ENCODE assay signal across 23 cellular contexts in genomic region chr4:32684160-32684559, GRCh38.
"Had no signal": no experiment of that assay in that cellular context is flagged by ENCODE, and none has a peak within 500 bp of the region (broad histone marks: within the 10 kb centered on the region; RNA-seq: fewer than 3 reads in every experiment).

No MANE protein-coding gene starts in this region.

- H3K27ac ChIP-seq: epithelial cell of prostate, esophagus muscularis mucosa, gastrocnemius medialis, heart right ventricle, neutrophil, spleen, stomach, thoracic aorta had no signal

- H3K36me3 Mint-ChIP-seq: naive thymus-derived CD4-positive, alpha-beta T cell; stimulated activated naive B cell treated with anti-CD40 and anti-IgM and Interleukin-4, amounts not matched to agents 10 μg/mL and 1 μg/mL and 100 μg/mL, for 72 hours had no signal

- H3K27me3 ChIP-seq: esophagus muscularis mucosa, gastrocnemius medialis, heart right ventricle, neutrophil, spleen, stomach had no signal

- H3K4me1 ChIP-seq: esophagus muscularis mucosa, gastrocnemius medialis, heart right ventricle, spleen, stomach had no signal

- H3K36me3 ChIP-seq: esophagus muscularis mucosa, gastrocnemius medialis, heart right ventricle, neutrophil, spleen, stomach, thoracic aorta had no signal

- H3K4me3 Mint-ChIP-seq: naive thymus-derived CD4-positive, alpha-beta T cell; nephron progenitor cell; stimulated activated naive B cell treated with anti-CD40 and anti-IgM and Interleukin-4, amounts not matched to agents 10 μg/mL and 1 μg/mL and 100 μg/mL, for 72 hours had no signal

- DNase-seq: effector memory CD4-positive, alpha-beta T cell; gastrocnemius medialis; heart right ventricle; hypothalamus; islet precursor cell; mammary epithelial cell; naive thymus-derived CD4-positive, alpha-beta T cell; nephron progenitor cell; posterior cingulate gyrus; spleen; stimulated activated CD4-positive, alpha-beta T cell treated with anti-CD3 and anti-CD28 coated beads, Interleukin-15, amount 100 ng/mL, for 24 hours; stimulated activated CD4-positive, alpha-beta T cell treated with anti-CD3 and anti-CD28 coated beads, Interleukin-1b, Interleukin-23, amount 100 ng/mL, for 48 hours; stimulated activated CD4-positive, alpha-beta T cell treated with anti-CD3 and anti-CD28 coated beads, Interleukin-4, amount 100 ng/mL, for 4 hours; stimulated activated naive B cell treated with anti-CD40 and anti-IgM and Interleukin-4, amounts not matched to agents 10 μg/mL and 1 μg/mL and 100 μg/mL, for 72 hours; stomach; substantia nigra; trophoblast cell had no signal

- ATAC-seq: gastrocnemius medialis; heart right ventricle; left lobe of liver; naive thymus-derived CD4-positive, alpha-beta T cell; sciatic nerve; stimulated activated naive B cell treated with anti-CD40 and anti-IgM and Interleukin-4, amounts not matched to agents 10 μg/mL and 1 μg/mL and 100 μg/mL, for 72 hours had no signal

- H3K9me3 ChIP-seq: esophagus muscularis mucosa, gastrocnemius medialis, neutrophil, stomach, thoracic aorta had no signal

- H3K27ac Mint-ChIP-seq: naive thymus-derived CD4-positive, alpha-beta T cell; nephron progenitor cell; stimulated activated naive B cell treated with anti-CD40 and anti-IgM and Interleukin-4, amounts not matched to agents 10 μg/mL and 1 μg/mL and 100 μg/mL, for 72 hours had no signal

- H3K27me3 Mint-ChIP-seq: naive thymus-derived CD4-positive, alpha-beta T cell; stimulated activated naive B cell treated with anti-CD40 and anti-IgM and Interleukin-4, amounts not matched to agents 10 μg/mL and 1 μg/mL and 100 μg/mL, for 72 hours had no signal

- H3K4me3 ChIP-seq: esophagus muscularis mucosa, gastrocnemius medialis, heart right ventricle, spleen, stomach, thoracic aorta had no signal

- H3K4me1 Mint-ChIP-seq: naive thymus-derived CD4-positive, alpha-beta T cell; nephron progenitor cell; stimulated activated naive B cell treated with anti-CD40 and anti-IgM and Interleukin-4, amounts not matched to agents 10 μg/mL and 1 μg/mL and 100 μg/mL, for 72 hours had no signal
